ENCODE assay signal across 10 cellular contexts in the genomic region with DNA sequence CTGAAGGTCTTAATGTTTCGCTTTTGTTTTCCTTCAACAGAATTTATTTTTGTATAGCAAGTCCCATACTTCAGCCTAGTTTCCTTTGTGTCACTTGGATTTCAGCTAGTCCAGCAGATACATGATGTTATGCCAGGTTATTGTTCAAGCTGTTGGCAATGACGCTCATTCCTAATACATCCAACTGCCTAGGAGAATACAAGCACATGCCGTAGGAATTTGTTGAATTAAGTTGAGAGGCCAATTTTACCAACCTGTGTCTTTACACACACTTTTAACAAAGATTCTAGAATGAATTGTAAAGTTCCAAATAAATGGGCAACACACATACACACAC.
DNase-seq lines count a peak whose midpoint lies in the region; TF ChIP-seq lines count a peak whose summit lies in the region.
"Had no signal": no experiment of that assay in that cellular context is flagged by ENCODE, and none has a peak within 500 bp of the region (broad histone marks: within the 10 kb centered on the region; RNA-seq: fewer than 3 reads in every experiment).

No MANE protein-coding gene starts in this region.

- H3K27ac ChIP-seq in SK-N-SH (ENCODE audit: low read depth in 2 of 2, low read length in 1 of 2) (peak overlapping the region; percentile 55 to 85), thyroid gland (peak overlapping the region; percentile 10 to 79 (median 15))

- H3K27me3 Mint-ChIP-seq in activated CD4-positive, alpha-beta memory T cell treated with anti-CD3 and anti-CD28 coated beads for 36 hours, result no peaks in the 10 kb centered on the region
- H3K27me3 Mint-ChIP-seq: CD8-positive, alpha-beta memory T cell had no signal

- CTCF ChIA-PET in SK-N-SH (lab: Yijun Ruan, JAX), result no interaction called here
- CTCF ChIA-PET in activated CD4-positive, alpha-beta memory T cell treated with anti-CD3 and anti-CD28 coated beads for 36 hours (lab: Charles Lee), result no interaction called here

- no peak overlapping the region for H3K9ac ChIP-seq in SK-N-SH

- TF ChIP-seq RAD21 in SK-N-SH (IDR thresholded peaks at IDR 0.05; ENCODE audit: low read length), result no peak

- H3K4me3 ChIP-seq in SK-N-SH (ENCODE audit: low read depth in 2 of 2, low read length in 1 of 2), result no peak overlapping the region
- no peak overlapping the region for H3K4me3 ChIP-seq in thyroid gland (replicated peaks in 1 of 3)

- POLR2A ChIA-PET in SK-N-SH (lab: Yijun Ruan, JAX), result no interaction called here
- POLR2A ChIA-PET in activated CD4-positive, alpha-beta memory T cell treated with anti-CD3 and anti-CD28 coated beads for 36 hours (lab: Charles Lee), result no interaction called here

- H4K20me1 ChIP-seq in SK-N-SH (ENCODE audit: insufficient read depth), result no peaks in the 10 kb centered on the region

- peaks cover 5% of the 10 kb centered on the region for H3K9me3 Mint-ChIP-seq in activated CD4-positive, alpha-beta memory T cell treated with anti-CD3 and anti-CD28 coated beads for 36 hours

- H3K9me3 ChIP-seq in SK-N-SH (no peaks in the 10 kb centered on the region), thyroid gland (no peaks in the 10 kb centered on the region)

- no peaks in the 10 kb centered on the region for H3K79me2 ChIP-seq in SK-N-SH (ENCODE audit: insufficient read depth)

- 64% methylated on average over 3 of the region's 3 CpGs for WGBS in SK-N-SH (ENCODE audit: low lambda C conversion rate)
- WGBS in thyroid gland, 2 donors, result 44 to 49% methylated on average over 3 of the region's 3 CpGs

- no peak for TF ChIP-seq EP300 in SK-N-SH (IDR thresholded peaks at IDR 0.05; ENCODE audit: borderline replicate concordance in 1 of 2, low read depth in 1 of 2, low read length in 1 of 2)

- no peaks in the 10 kb centered on the region for H3K36me3 Mint-ChIP-seq in activated CD4-positive, alpha-beta memory T cell treated with anti-CD3 and anti-CD28 coated beads for 36 hours
- H3K36me3 Mint-ChIP-seq: CD8-positive, alpha-beta memory T cell had no signal

- no peak for TF ChIP-seq POLR2A in thyroid gland (IDR thresholded peaks at IDR 0.05)

- H3K4me1 Mint-ChIP-seq in activated CD4-positive, alpha-beta memory T cell treated with anti-CD3 and anti-CD28 coated beads for 36 hours (ENCODE audit: low read depth), result no peaks in the 10 kb centered on the region
- H3K4me1 Mint-ChIP-seq: CD8-positive, alpha-beta memory T cell had no signal

- TF ChIP-seq CTCF in SK-N-SH (IDR thresholded peaks at IDR 0.05), result no peak
- TF ChIP-seq CTCF in thyroid gland (IDR thresholded peaks at IDR 0.05), result no peak

- H3K4me1 ChIP-seq in SK-N-SH (ENCODE audit: control insufficient read depth in 1 of 2, insufficient read depth in 2 of 2, low read depth in 1 of 2, low read length in 1 of 2), result peaks cover 18 to 19% of the 10 kb centered on the region in 2 experiments
- H3K4me1 ChIP-seq in thyroid gland, result peaks cover 17 to 23% of the 10 kb centered on the region in 2 donors

- H3K9me2 ChIP-seq in SK-N-SH, result no peaks in the 10 kb centered on the region

- no peak overlapping the region for H2AFZ ChIP-seq in SK-N-SH (ENCODE audit: low read depth)

- H3K27ac Mint-ChIP-seq in activated CD4-positive, alpha-beta memory T cell treated with anti-CD3 and anti-CD28 coated beads for 36 hours, result no peak overlapping the region
- H3K27ac Mint-ChIP-seq: CD8-positive, alpha-beta memory T cell had no signal

- H3K4me2 ChIP-seq in SK-N-SH, result peak overlapping the region; percentile 20; the same call in 1 of the 2 replicates

- H3K27me3 ChIP-seq in SK-N-SH (ENCODE audit: insufficient read depth) (no peaks in the 10 kb centered on the region), thyroid gland (no peaks in the 10 kb centered on the region)

- H3K4me3 Mint-ChIP-seq in activated CD4-positive, alpha-beta memory T cell treated with anti-CD3 and anti-CD28 coated beads for 36 hours, result no peak overlapping the region
- H3K4me3 Mint-ChIP-seq: CD8-positive, alpha-beta memory T cell had no signal

- intact Hi-C loops in thyroid gland (cut with DNase I) (no loop called here), posterior cingulate gyrus (cut with DNase I) (no loop called here)
- intact Hi-C loops in activated CD4-positive, alpha-beta memory T cell treated with anti-CD3 and anti-CD28 coated beads for 36 hours (cut with micrococcal nuclease), result no loop called here

- peaks cover 16% of the 10 kb centered on the region for H3F3A ChIP-seq in SK-N-SH (replicated peaks; ENCODE audit: insufficient read depth)

- H3K36me3 ChIP-seq in SK-N-SH (replicated peaks in 1 of 2; ENCODE audit: control insufficient read depth in 1 of 2, insufficient read depth in 2 of 2, low read length in 1 of 2) (no peaks in the 10 kb centered on the region), thyroid gland (no peaks in the 10 kb centered on the region)

- DNase-seq in SK-N-SH, result no peak
- DNase-seq in fibroblast of gingiva (ENCODE audit: low read depth), result peak; percentile 89
- peak; percentile 35 for DNase-seq in medulla oblongata (ENCODE audit: extremely low spot score)
- no peak for DNase-seq in thyroid gland
- DNase-seq in activated CD4-positive, alpha-beta memory T cell treated with anti-CD3 and anti-CD28 coated beads for 36 hours, result no peak
- DNase-seq in cerebellar nuclear complex (lab: John Stamatoyannopoulos, UW), result no peak
- no peak for DNase-seq in posterior cingulate gyrus
- DNase-seq: CD8-positive, alpha-beta memory T cell; stimulated activated CD4-positive, alpha-beta T cell treated with anti-CD3 and anti-CD28 coated beads, Interleukin-4, amount 100 ng/mL, for 1 hour; stimulated activated naive CD4-positive, alpha-beta T cell had no signal

TF ChIP-seq in SK-N-SH, 30 proteins besides CTCF, POLR2A, EP300 and RAD21:
- no peak for TF ChIP-seq NFIC (IDR thresholded peaks at IDR 0.05; ENCODE audit: borderline replicate concordance)
- TF ChIP-seq TCF12 (IDR thresholded peaks at IDR 0.05), result 0 out of 2 replicates have a peak, but pooled peaks have one; percentile 0

Comparison
In these comparisons a context has a peak if more than half of its experiments do, and no peak if none do; other contexts are left out.
1. DNase-seq: peak in fibroblast of gingiva (single experiment) and medulla oblongata (single experiment); none in SK-N-SH (single experiment), thyroid gland (0 of 2), activated CD4-positive, alpha-beta memory T cell treated with anti-CD3 and anti-CD28 coated beads for 36 hours (single experiment), cerebellar nuclear complex (0 of 2) and posterior cingulate gyrus (0 of 10).